Comparison of ENCODE assay signal across 1 cellular context in genomic region chr12:132083731-132084641, GRCh38.
TF ChIP-seq lines count a peak whose summit lies in the region.

No MANE protein-coding gene starts in this region.

TF ChIP-seq in HepG2, 621 proteins besides CTCF, POLR2A, EP300 and RAD21 (continued from another document and continues in another):
- TF ChIP-seq, protein P1, sequence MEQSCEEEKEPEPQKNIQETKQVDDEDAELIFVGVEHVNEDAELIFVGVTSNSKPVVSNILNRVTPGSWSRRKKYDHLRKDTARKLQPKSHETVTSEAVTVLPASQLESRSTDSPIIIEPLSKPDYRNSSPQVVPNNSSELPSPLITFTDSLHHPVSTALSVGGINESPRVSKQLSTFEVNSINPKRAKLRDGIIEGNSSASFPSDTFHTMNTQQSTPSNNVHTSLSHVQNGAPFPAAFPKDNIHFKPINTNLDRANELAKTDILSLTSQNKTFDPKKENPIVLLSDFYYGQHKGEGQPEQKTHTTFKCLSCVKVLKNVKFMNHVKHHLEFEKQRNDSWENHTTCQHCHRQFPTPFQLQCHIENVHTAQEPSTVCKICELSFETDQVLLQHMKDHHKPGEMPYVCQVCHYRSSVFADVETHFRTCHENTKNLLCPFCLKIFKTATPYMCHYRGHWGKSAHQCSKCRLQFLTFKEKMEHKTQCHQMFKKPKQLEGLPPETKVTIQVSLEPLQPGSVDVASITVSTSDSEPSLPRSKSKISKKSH (CRISPR knock-in tag; IDR thresholded peaks at IDR 0.05; ENCODE audit: borderline replicate concordance) = 0 out of 2 replicates have a peak, but pooled peaks have one; percentile 22
- TF ChIP-seq HES4 (CRISPR knock-in tag; IDR thresholded peaks at IDR 0.05; ENCODE audit: borderline replicate concordance) = peak; percentile 47; the same call in 1 of the 2 replicates
- TF ChIP-seq ZBTB3 (CRISPR knock-in tag; IDR thresholded peaks at IDR 0.05; ENCODE audit: borderline replicate concordance, low read depth) = no peak
- no peak for TF ChIP-seq ZNF770 (CRISPR knock-in tag; IDR thresholded peaks at IDR 0.05)
- 0 out of 2 replicates have a peak, but pooled peaks have one; percentile 17 for TF ChIP-seq SAFB2 (CRISPR knock-in tag; IDR thresholded peaks at IDR 0.05; ENCODE audit: borderline replicate concordance, low read depth)
- no peak for TF ChIP-seq CEBPG (CRISPR knock-in tag; IDR thresholded peaks at IDR 0.05)
- TF ChIP-seq TARDBP (CRISPR knock-in tag; IDR thresholded peaks at IDR 0.05) = peak; percentile 31; the same call in 1 of the 2 replicates
- no peak for TF ChIP-seq ARNTL (CRISPR knock-in tag; IDR thresholded peaks at IDR 0.05)
- TF ChIP-seq KMT2B (CRISPR knock-in tag; IDR thresholded peaks at IDR 0.05) = 0 out of 2 replicates have a peak, but pooled peaks have one; percentile 33
- TF ChIP-seq, protein P2, sequence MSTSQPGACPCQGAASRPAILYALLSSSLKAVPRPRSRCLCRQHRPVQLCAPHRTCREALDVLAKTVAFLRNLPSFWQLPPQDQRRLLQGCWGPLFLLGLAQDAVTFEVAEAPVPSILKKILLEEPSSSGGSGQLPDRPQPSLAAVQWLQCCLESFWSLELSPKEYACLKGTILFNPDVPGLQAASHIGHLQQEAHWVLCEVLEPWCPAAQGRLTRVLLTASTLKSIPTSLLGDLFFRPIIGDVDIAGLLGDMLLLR (CRISPR knock-in tag; IDR thresholded peaks at IDR 0.05) = peak; percentile 56; the same call in 1 of the 2 replicates
- TF ChIP-seq AKAP8 (CRISPR knock-in tag; IDR thresholded peaks at IDR 0.05) = no peak
- TF ChIP-seq HMG20B (CRISPR knock-in tag; conservative IDR thresholded peaks at IDR 0.05) = no peak
- TF ChIP-seq PCBP1 (IDR thresholded peaks at IDR 0.05; ENCODE audit: borderline replicate concordance, low read depth, low read length) = no peak
- TF ChIP-seq JARID2 (CRISPR knock-in tag; IDR thresholded peaks at IDR 0.05; ENCODE audit: insufficient replicate concordance) = no peak
- no peak for TF ChIP-seq HIVEP1 (CRISPR knock-in tag; IDR thresholded peaks at IDR 0.05)
- no peak; the same call in 1 of the 2 replicates for TF ChIP-seq GABPA (IDR thresholded peaks at IDR 0.05; ENCODE audit: low read depth, low read length)
- no peak for TF ChIP-seq GABPA (CRISPR knock-in tag; IDR thresholded peaks at IDR 0.05; ENCODE audit: low read depth)
- TF ChIP-seq, protein P3, sequence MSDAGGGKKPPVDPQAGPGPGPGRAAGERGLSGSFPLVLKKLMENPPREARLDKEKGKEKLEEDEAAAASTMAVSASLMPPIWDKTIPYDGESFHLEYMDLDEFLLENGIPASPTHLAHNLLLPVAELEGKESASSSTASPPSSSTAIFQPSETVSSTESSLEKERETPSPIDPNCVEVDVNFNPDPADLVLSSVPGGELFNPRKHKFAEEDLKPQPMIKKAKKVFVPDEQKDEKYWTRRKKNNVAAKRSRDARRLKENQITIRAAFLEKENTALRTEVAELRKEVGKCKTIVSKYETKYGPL (CRISPR knock-in tag; IDR thresholded peaks at IDR 0.05) = no peak
- no peak for TF ChIP-seq ZNF766 (CRISPR knock-in tag; IDR thresholded peaks at IDR 0.05; ENCODE audit: borderline replicate concordance)
- TF ChIP-seq TBP (CRISPR knock-in tag; IDR thresholded peaks at IDR 0.05) = no peak
- no peak for TF ChIP-seq MAFF (IDR thresholded peaks at IDR 0.05; ENCODE audit: low read depth, low read length)
- peak; percentile 18 for TF ChIP-seq YEATS4 (CRISPR knock-in tag; IDR thresholded peaks at IDR 0.05; ENCODE audit: borderline replicate concordance)
- TF ChIP-seq ZNF317 (CRISPR knock-in tag; IDR thresholded peaks at IDR 0.05) = no peak
- TF ChIP-seq ZNF143 (CRISPR knock-in tag; IDR thresholded peaks at IDR 0.05) = no peak
- TF ChIP-seq CENPX (CRISPR knock-in tag; IDR thresholded peaks at IDR 0.05) = no peak
- TF ChIP-seq PHF8 (CRISPR knock-in tag; IDR thresholded peaks at IDR 0.05) = peak; percentile 66
- peak; percentile 84 for TF ChIP-seq TAF1 (CRISPR knock-in tag; IDR thresholded peaks at IDR 0.05)
- TF ChIP-seq PAX8 (CRISPR knock-in tag; IDR thresholded peaks at IDR 0.05; ENCODE audit: borderline replicate concordance) = no peak
- no peak for TF ChIP-seq RCOR2 (CRISPR knock-in tag; IDR thresholded peaks at IDR 0.05)
- TF ChIP-seq ZNF296 (CRISPR knock-in tag; conservative IDR thresholded peaks at IDR 0.05) = no peak
- no peak for TF ChIP-seq POGZ (CRISPR knock-in tag; IDR thresholded peaks at IDR 0.05)
- no peak for TF ChIP-seq KLF12 (CRISPR knock-in tag; IDR thresholded peaks at IDR 0.05; ENCODE audit: borderline replicate concordance)
- no peak for TF ChIP-seq KAT2B (IDR thresholded peaks at IDR 0.05; ENCODE audit: borderline replicate concordance, low read depth, low read length)
- no peak for TF ChIP-seq KLF13 (CRISPR knock-in tag; IDR thresholded peaks at IDR 0.05)
- TF ChIP-seq ZNF615 (CRISPR knock-in tag; IDR thresholded peaks at IDR 0.05; ENCODE audit: borderline replicate concordance) = no peak
- no peak for TF ChIP-seq MBD4 (IDR thresholded peaks at IDR 0.05; ENCODE audit: borderline replicate concordance, low read length)
- TF ChIP-seq ZNF605 (CRISPR knock-in tag; IDR thresholded peaks at IDR 0.05) = no peak; the same call in 1 of the 2 replicates
- no peak for TF ChIP-seq FOXP1 (IDR thresholded peaks at IDR 0.05)
- TF ChIP-seq FOXP1 (CRISPR knock-in tag; IDR thresholded peaks at IDR 0.05) = no peak
- TF ChIP-seq, protein P4, sequence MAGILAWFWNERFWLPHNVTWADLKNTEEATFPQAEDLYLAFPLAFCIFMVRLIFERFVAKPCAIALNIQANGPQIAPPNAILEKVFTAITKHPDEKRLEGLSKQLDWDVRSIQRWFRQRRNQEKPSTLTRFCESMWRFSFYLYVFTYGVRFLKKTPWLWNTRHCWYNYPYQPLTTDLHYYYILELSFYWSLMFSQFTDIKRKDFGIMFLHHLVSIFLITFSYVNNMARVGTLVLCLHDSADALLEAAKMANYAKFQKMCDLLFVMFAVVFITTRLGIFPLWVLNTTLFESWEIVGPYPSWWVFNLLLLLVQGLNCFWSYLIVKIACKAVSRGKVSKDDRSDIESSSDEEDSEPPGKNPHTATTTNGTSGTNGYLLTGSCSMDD (CRISPR knock-in tag; IDR thresholded peaks at IDR 0.05) = no peak
- TF ChIP-seq, protein P5, sequence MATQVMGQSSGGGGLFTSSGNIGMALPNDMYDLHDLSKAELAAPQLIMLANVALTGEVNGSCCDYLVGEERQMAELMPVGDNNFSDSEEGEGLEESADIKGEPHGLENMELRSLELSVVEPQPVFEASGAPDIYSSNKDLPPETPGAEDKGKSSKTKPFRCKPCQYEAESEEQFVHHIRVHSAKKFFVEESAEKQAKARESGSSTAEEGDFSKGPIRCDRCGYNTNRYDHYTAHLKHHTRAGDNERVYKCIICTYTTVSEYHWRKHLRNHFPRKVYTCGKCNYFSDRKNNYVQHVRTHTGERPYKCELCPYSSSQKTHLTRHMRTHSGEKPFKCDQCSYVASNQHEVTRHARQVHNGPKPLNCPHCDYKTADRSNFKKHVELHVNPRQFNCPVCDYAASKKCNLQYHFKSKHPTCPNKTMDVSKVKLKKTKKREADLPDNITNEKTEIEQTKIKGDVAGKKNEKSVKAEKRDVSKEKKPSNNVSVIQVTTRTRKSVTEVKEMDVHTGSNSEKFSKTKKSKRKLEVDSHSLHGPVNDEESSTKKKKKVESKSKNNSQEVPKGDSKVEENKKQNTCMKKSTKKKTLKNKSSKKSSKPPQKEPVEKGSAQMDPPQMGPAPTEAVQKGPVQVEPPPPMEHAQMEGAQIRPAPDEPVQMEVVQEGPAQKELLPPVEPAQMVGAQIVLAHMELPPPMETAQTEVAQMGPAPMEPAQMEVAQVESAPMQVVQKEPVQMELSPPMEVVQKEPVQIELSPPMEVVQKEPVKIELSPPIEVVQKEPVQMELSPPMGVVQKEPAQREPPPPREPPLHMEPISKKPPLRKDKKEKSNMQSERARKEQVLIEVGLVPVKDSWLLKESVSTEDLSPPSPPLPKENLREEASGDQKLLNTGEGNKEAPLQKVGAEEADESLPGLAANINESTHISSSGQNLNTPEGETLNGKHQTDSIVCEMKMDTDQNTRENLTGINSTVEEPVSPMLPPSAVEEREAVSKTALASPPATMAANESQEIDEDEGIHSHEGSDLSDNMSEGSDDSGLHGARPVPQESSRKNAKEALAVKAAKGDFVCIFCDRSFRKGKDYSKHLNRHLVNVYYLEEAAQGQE (IDR thresholded peaks at IDR 0.05; ENCODE audit: borderline replicate concordance in 1 of 2, low read depth in 1 of 2, low read length in 2 of 2) = no peak
- no peak for TF ChIP-seq ZHX2 (IDR thresholded peaks at IDR 0.05; ENCODE audit: low read depth)
- no peak for TF ChIP-seq ZHX2 (CRISPR knock-in tag; IDR thresholded peaks at IDR 0.05; ENCODE audit: borderline replicate concordance)
- TF ChIP-seq TCF7L2 (IDR thresholded peaks at IDR 0.05; ENCODE audit: low read depth, low read length) = no peak
- 0 out of 2 replicates have a peak, but pooled peaks have one; percentile 55 for TF ChIP-seq MIER3 (CRISPR knock-in tag; IDR thresholded peaks at IDR 0.05; ENCODE audit: borderline replicate concordance)
- peak; percentile 44; the same call in 1 of the 2 replicates for TF ChIP-seq BORCS8-MEF2B (CRISPR knock-in tag; IDR thresholded peaks at IDR 0.05)
- TF ChIP-seq ZNF546 (CRISPR knock-in tag; conservative IDR thresholded peaks at IDR 0.05) = peak; percentile 74; the same call in 1 of the 2 replicates
- no peak for TF ChIP-seq GATAD2A (CRISPR knock-in tag; IDR thresholded peaks at IDR 0.05)
- no peak for TF ChIP-seq ZNF337 (CRISPR knock-in tag; IDR thresholded peaks at IDR 0.05; ENCODE audit: borderline replicate concordance, low read depth)
- TF ChIP-seq ZNF235 (CRISPR knock-in tag; IDR thresholded peaks at IDR 0.05; ENCODE audit: borderline replicate concordance) = no peak; the same call in 1 of the 2 replicates
- TF ChIP-seq MTF1 (CRISPR knock-in tag; IDR thresholded peaks at IDR 0.05) = no peak
- TF ChIP-seq ARNT2 (CRISPR knock-in tag; IDR thresholded peaks at IDR 0.05; ENCODE audit: low read depth) = peak; percentile 82
- TF ChIP-seq, protein P6, sequence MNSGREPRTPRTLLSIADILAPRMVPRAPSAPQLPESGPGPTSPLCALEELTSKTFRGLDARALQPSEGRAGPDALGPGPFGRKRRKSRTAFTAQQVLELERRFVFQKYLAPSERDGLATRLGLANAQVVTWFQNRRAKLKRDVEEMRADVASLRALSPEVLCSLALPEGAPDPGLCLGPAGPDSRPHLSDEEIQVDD (CRISPR knock-in tag; IDR thresholded peaks at IDR 0.05; ENCODE audit: borderline replicate concordance) = no peak
- TF ChIP-seq PLRG1 (conservative IDR thresholded peaks at IDR 0.05) = no peak
- no peak for TF ChIP-seq RFX3 (CRISPR knock-in tag; IDR thresholded peaks at IDR 0.05)
- TF ChIP-seq, protein P7, sequence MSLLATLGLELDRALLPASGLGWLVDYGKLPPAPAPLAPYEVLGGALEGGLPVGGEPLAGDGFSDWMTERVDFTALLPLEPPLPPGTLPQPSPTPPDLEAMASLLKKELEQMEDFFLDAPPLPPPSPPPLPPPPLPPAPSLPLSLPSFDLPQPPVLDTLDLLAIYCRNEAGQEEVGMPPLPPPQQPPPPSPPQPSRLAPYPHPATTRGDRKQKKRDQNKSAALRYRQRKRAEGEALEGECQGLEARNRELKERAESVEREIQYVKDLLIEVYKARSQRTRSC (CRISPR knock-in tag; IDR thresholded peaks at IDR 0.05; ENCODE audit: low read depth) = no peak
- no peak for TF ChIP-seq SKI (IDR thresholded peaks at IDR 0.05; ENCODE audit: partially characterized antibody)
- TF ChIP-seq NONO (IDR thresholded peaks at IDR 0.05) = no peak
- TF ChIP-seq NONO (CRISPR knock-in tag; conservative IDR thresholded peaks at IDR 0.05) = peak; percentile 37; the same call in 1 of the 2 replicates
- peak; percentile 74 for TF ChIP-seq NFYB (CRISPR knock-in tag; IDR thresholded peaks at IDR 0.05)
